In the genomic region with DNA sequence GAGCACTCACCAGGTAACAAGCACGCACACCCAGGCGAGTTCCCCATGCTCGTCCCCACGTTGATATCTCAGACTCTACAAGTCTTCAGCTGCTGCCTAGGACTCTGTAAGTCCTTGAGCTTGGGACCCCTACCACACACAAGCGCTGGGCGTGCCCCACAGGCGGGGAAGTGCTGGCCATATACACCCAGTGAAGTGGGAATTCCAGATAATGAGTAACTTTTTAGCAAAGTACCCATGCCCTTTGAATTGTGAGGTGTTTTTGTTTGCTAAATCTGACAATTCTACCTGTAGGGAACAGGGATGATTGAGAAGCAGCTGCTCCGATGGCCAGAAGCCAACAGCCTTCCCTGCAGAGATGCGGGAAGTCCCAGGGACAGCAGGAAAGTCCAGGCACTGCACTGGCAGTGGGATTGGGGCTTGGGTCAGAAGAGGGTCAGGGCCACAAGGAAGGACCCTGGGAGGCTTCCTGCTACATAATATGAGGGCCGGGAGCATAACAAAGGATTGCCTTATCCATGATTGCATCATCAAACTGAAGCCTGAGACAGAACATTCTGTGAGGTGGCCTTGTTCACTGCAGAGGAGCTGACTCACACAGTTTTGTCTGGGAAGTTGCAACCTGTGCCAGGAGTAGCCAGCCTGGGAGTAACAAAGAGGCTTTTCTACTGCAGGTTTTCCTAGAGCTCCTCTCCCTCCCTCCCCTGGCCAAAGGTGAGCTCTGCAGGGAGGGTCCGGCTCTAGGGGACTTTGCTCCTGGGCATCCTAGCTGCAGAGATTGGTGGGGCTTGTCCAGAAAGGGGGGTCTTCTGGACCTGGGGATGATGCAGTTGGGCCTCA, we compare ENCODE assay signal across 8 cellular contexts. TPM values are rescaled to one million over a fixed set of nuclear protein-coding genes. Genes with fewer than 3 reads are reported as not detected.
A peak's percentile ranks its signal among the peaks of the same experiment; 100 is the strongest.
DNase-seq lines count a peak whose midpoint lies in the region; ATAC-seq, FAIRE-seq and TF ChIP-seq lines count a peak whose summit lies in the region.

No MANE protein-coding gene starts in this region.

- peak overlapping the region; percentile 40 for H3K27ac Mint-ChIP-seq in endodermal cell
- no peak overlapping the region for H3K27ac Mint-ChIP-seq in naive thymus-derived CD4-positive, alpha-beta T cell

- TF ChIP-seq CTCF in A549 (IDR thresholded peaks at IDR 0.05), result peak; percentile 23; the same call in 2 of the 3 replicates
- peak; percentile 56 for TF ChIP-seq CTCF in endodermal cell (conservative IDR thresholded peaks at IDR 0.05)
- no peak for TF ChIP-seq CTCF in GM13976 (IDR thresholded peaks at IDR 0.05; ENCODE audit: borderline replicate concordance, control extremely low read depth, extremely low read depth, insufficient read depth, missing control alignments)

- peaks cover 74% of the 10 kb centered on the region for H3K4me1 ChIP-seq in A549
- peaks cover 12% of the 10 kb centered on the region for H3K4me1 ChIP-seq in endodermal cell (ENCODE audit: control insufficient read depth, insufficient read depth, low read length)
- H3K4me1 ChIP-seq in naive thymus-derived CD4-positive, alpha-beta T cell (ENCODE audit: control insufficient read depth in 2 of 2, insufficient read depth in 2 of 2, low read length in 2 of 2), result no peaks in the 10 kb centered on the region

- no peaks in the 10 kb centered on the region for H3K36me3 Mint-ChIP-seq in endodermal cell (ENCODE audit: low read depth)
- no peaks in the 10 kb centered on the region for H3K36me3 Mint-ChIP-seq in naive thymus-derived CD4-positive, alpha-beta T cell

- peak; percentile 99 for FAIRE-seq in A549 (lab: Jason Lieb, UNC)

- H3K27ac ChIP-seq in A549, result peak overlapping the region; percentile 97 to 98
- H3K27ac ChIP-seq in endodermal cell (ENCODE audit: low read depth, low read length), result peak overlapping the region; percentile 42
- H3K27ac ChIP-seq in naive thymus-derived CD4-positive, alpha-beta T cell (ENCODE audit: low read depth, low read length), result no peak overlapping the region

- ATAC-seq in A549, result peak; percentile 78 to 88
- no peak for ATAC-seq in naive thymus-derived CD4-positive, alpha-beta T cell

- in situ Hi-C loops in GM13976 (cut with MboI; ENCODE audit: low sequenced_read_pairs, unreplicated experiment), result no loop called here

- DNase-seq in A549 (ENCODE audit: low read depth in 1 of 2, low spot score in 1 of 2) (peak; percentile 87 to 98), MG63 (peak; percentile 85), endodermal cell (peak; percentile 70), midbrain (lab: John Stamatoyannopoulos, UW) (peak; percentile 83), GM19240 (ENCODE audit: insufficient read length, low spot score) (no peak), GM13976 (ENCODE audit: low spot score) (no peak), HEK293T (ENCODE audit: extremely low spot score) (no peak)
- DNase-seq in naive thymus-derived CD4-positive, alpha-beta T cell, result no peak

- TF ChIP-seq RAD21 in A549 (conservative IDR thresholded peaks at IDR 0.05 in 1 of 2, IDR thresholded peaks at IDR 0.05 in 1 of 2), result peak; percentile 28 to 50; a peak in 4 of 5 replicates

- H3K36me3 ChIP-seq in MG63, result no peaks in the 10 kb centered on the region
- H3K36me3 ChIP-seq in endodermal cell (ENCODE audit: control insufficient read depth, insufficient read depth, low read length), result no peaks in the 10 kb centered on the region
- no peaks in the 10 kb centered on the region for H3K36me3 ChIP-seq in naive thymus-derived CD4-positive, alpha-beta T cell (ENCODE audit: control insufficient read depth in 2 of 3, insufficient read depth in 3 of 3, low read length in 3 of 3)

- peak overlapping the region; percentile 71 for H3K4me2 ChIP-seq in A549

- WGBS in A549 (ENCODE audit: missing lambda C conversion rate), result 33% methylated on average over 11 of the region's 11 CpGs
- whole genome bisulfite sequencing in endodermal cell (ENCODE audit: insufficient coverage in 1 of 2, insufficient read length in 1 of 2), 2 experiments, result 74 to 79% methylated on average over 7 to 11 of the region's 11 CpGs

- peaks cover 26% of the 10 kb centered on the region for H3K4me1 Mint-ChIP-seq in endodermal cell
- peaks cover 0 to 3% (median 0%) of the 10 kb centered on the region in 7 donors for H3K4me1 Mint-ChIP-seq in naive thymus-derived CD4-positive, alpha-beta T cell

- peaks cover 4% of the 10 kb centered on the region for H3K27me3 Mint-ChIP-seq in endodermal cell (ENCODE audit: insufficient read depth)
- peaks cover 0 to 33% (median 14%) of the 10 kb centered on the region in 5 donors for H3K27me3 Mint-ChIP-seq in naive thymus-derived CD4-positive, alpha-beta T cell

- CTCF ChIA-PET in A549 (lab: Yijun Ruan, JAX) (interaction anchor here (0.5 to 3.9 kb wide), 18 partner anchors 11 to 173 kb away, joined by 3 to 23 read pairs (median 4); partner anchors contain the start of gene SERPINA5), HEK293T (lab: Yijun Ruan, JAX) (no interaction called here)
- CTCF ChIA-PET in naive thymus-derived CD4-positive, alpha-beta T cell (lab: Charles Lee), result no interaction called here

- H3K9ac ChIP-seq in endodermal cell (ENCODE audit: extremely low read depth, low read length, poor library complexity, severe bottlenecking), result no peak overlapping the region

- POLR2A ChIA-PET in A549 (lab: Yijun Ruan, JAX) (interaction anchor here (0.7 to 1.0 kb wide), 5 partner anchors 12 to 87 kb away, joined by 3 to 6 read pairs (median 3); partner anchors contain the start of gene SERPINA3), HEK293T (lab: Yijun Ruan, JAX) (no interaction called here)
- POLR2A ChIA-PET in naive thymus-derived CD4-positive, alpha-beta T cell (lab: Charles Lee), result no interaction called here

- peaks cover 3% of the 10 kb centered on the region; the same call in 1 of the 3 replicates for H3K9me3 ChIP-seq in A549
- H3K9me3 ChIP-seq in MG63, result no peaks in the 10 kb centered on the region
- no peaks in the 10 kb centered on the region for H3K9me3 ChIP-seq in endodermal cell (ENCODE audit: control insufficient read depth, low read length)
- H3K9me3 ChIP-seq in naive thymus-derived CD4-positive, alpha-beta T cell (ENCODE audit: control insufficient read depth in 2 of 3, low read length in 3 of 3), result no peaks in the 10 kb centered on the region

- H3K4me3 ChIP-seq in A549 (0 out of 3 replicates have a peak overlapping the region, but pooled peaks have one; percentile 7), MG63 (no peak overlapping the region), endodermal cell (ENCODE audit: low read length) (no peak overlapping the region)
- H3K4me3 ChIP-seq in naive thymus-derived CD4-positive, alpha-beta T cell (ENCODE audit: low read length), result no peak overlapping the region

- no peak overlapping the region for H3K4me3 Mint-ChIP-seq in endodermal cell
- no peak overlapping the region for H3K4me3 Mint-ChIP-seq in naive thymus-derived CD4-positive, alpha-beta T cell

- TF ChIP-seq POLR2A in A549 (IDR thresholded peaks at IDR 0.05; ENCODE audit: low read length), result no peak

- H3K9me3 Mint-ChIP-seq in endodermal cell, result no peaks in the 10 kb centered on the region
- peaks cover 0 to 3% (median 0%) of the 10 kb centered on the region in 11 donors for H3K9me3 Mint-ChIP-seq in naive thymus-derived CD4-positive, alpha-beta T cell

- intact Hi-C loops in naive thymus-derived CD4-positive, alpha-beta T cell (cut with micrococcal nuclease), result no loop called here

- H3K27me3 ChIP-seq in MG63, result no peaks in the 10 kb centered on the region
- H3K27me3 ChIP-seq in endodermal cell (ENCODE audit: control insufficient read depth, insufficient read depth, low read length, poor library complexity, severe bottlenecking), result no peaks in the 10 kb centered on the region
- H3K27me3 ChIP-seq in naive thymus-derived CD4-positive, alpha-beta T cell (ENCODE audit: control insufficient read depth in 2 of 2, insufficient read depth in 2 of 2, low read length in 2 of 2), result no peaks in the 10 kb centered on the region

- peak; percentile 86 to 93 for TF ChIP-seq EP300 in A549 (IDR thresholded peaks at IDR 0.05)

TF ChIP-seq in HEK293T, 16 proteins besides CTCF, POLR2A, EP300 and RAD21 (continues in another document):
- TF ChIP-seq ARNT (IDR thresholded peaks at IDR 0.05), result no peak
- TF ChIP-seq CTBP1 (IDR thresholded peaks at IDR 0.05; ENCODE audit: borderline replicate concordance), result no peak
- no peak for TF ChIP-seq NFRKB (IDR thresholded peaks at IDR 0.05)

RNA-seq across cellular contexts. Expression of gene SERPINA3, which starts 13.2 kb away (rescaled TPM):
- polyA plus RNA-seq in A549 (2011; rRNA removed) (9.1 and 16.0 TPM in 2 replicates), A549 (2017; fragmentation: RNase III; extraction: RNeasy Plus Mini Kit Qiagen cat#74134 plus additional on column Dnase treatment) (1.4 to 5.5 TPM (median 3.1 TPM) in 3 replicates)
- 1.5 and 1.7 TPM in 2 replicates for polyA plus RNA-seq in A549 (2012; cell fraction: cytosol; rRNA removed)
- 2.2 and 3.2 TPM in 2 replicates for polyA plus RNA-seq in A549 (2012; cell fraction: nucleus; rRNA removed)
- 7.8 and 9.9 TPM in 2 replicates for polyA minus RNA-seq in A549 (2011; rRNA and poly(A)+ RNA removed)
- 0.57 TPM in 1 of 2 replicates, not detected in the other for total RNA-seq in MG63 (2014; rRNA removed; shearing (Covaris generic); ENCODE audit: low replicate concordance)
- under 1 TPM in 1 of 2 donors, not detected in 1; 0.27 TPM for total RNA-seq in endodermal cell
- 0.18 TPM for polyA plus RNA-seq in endodermal cell (2013, experiment 1 of 2)
- polyA plus RNA-seq in endodermal cell (2013, experiment 2 of 2), result 0.21 TPM
- not detected for total RNA-seq in naive thymus-derived CD4-positive, alpha-beta T cell
- not detected for polyA plus RNA-seq in naive thymus-derived CD4-positive, alpha-beta T cell

RNA-seq across cellular contexts. Expression of gene SERPINA5, which starts 17.8 kb away (rescaled TPM):
- polyA plus RNA-seq in A549 (2011; rRNA removed) (0.78 and 1.2 TPM in 2 replicates), A549 (2017; fragmentation: RNase III; extraction: RNeasy Plus Mini Kit Qiagen cat#74134 plus additional on column Dnase treatment) (0.51 to 0.95 TPM (median 0.74 TPM) in 3 replicates)
- 0.05 and 0.06 TPM in 2 replicates for polyA plus RNA-seq in A549 (2012; cell fraction: cytosol; rRNA removed)
- polyA plus RNA-seq in A549 (2012; cell fraction: nucleus; rRNA removed), result 0.04 TPM in 1 of 2 replicates, not detected in the other
- 0.68 and 1.9 TPM in 2 replicates for polyA minus RNA-seq in A549 (2011; rRNA and poly(A)+ RNA removed)
- total RNA-seq in MG63 (2014; rRNA removed; shearing (Covaris generic); ENCODE audit: low replicate concordance), result not detected in 2 replicates
- total RNA-seq in endodermal cell, result 1 to 10 TPM; 1.5 to 2.8 TPM
- 1.7 TPM for polyA plus RNA-seq in endodermal cell (2013, experiment 1 of 2)
- polyA plus RNA-seq in endodermal cell (2013, experiment 2 of 2), result 1.6 TPM
- not detected for total RNA-seq in naive thymus-derived CD4-positive, alpha-beta T cell
- polyA plus RNA-seq in naive thymus-derived CD4-positive, alpha-beta T cell, result not detected

RNA-seq across cellular contexts. Expression of gene SERPINA4, which starts 37.8 kb away (rescaled TPM):
- polyA plus RNA-seq in A549 (2011; rRNA removed) (0.08 TPM in 1 of 2 replicates, not detected in the other), A549 (2017; fragmentation: RNase III; extraction: RNeasy Plus Mini Kit Qiagen cat#74134 plus additional on column Dnase treatment) (not detected in 3 replicates)
- polyA plus RNA-seq in A549 (2012; cell fraction: cytosol; rRNA removed), result not detected in 2 replicates
- not detected in 2 replicates for polyA plus RNA-seq in A549 (2012; cell fraction: nucleus; rRNA removed)
- 0.17 TPM in 1 of 2 replicates, not detected in the other for polyA minus RNA-seq in A549 (2011; rRNA and poly(A)+ RNA removed)
- not detected in 2 replicates for total RNA-seq in MG63 (2014; rRNA removed; shearing (Covaris generic); ENCODE audit: low replicate concordance)
- total RNA-seq in endodermal cell, result not detected
- polyA plus RNA-seq in endodermal cell (2013, experiment 1 of 2), result not detected
- not detected for polyA plus RNA-seq in endodermal cell (2013, experiment 2 of 2)
- not detected for total RNA-seq in naive thymus-derived CD4-positive, alpha-beta T cell
- not detected for polyA plus RNA-seq in naive thymus-derived CD4-positive, alpha-beta T cell

Comparison
In these comparisons a context has a peak if more than half of its experiments do, and no peak if none do; other contexts are left out.
1. DNase-seq: peak in A549 (2 of 2), MG63 (single experiment), endodermal cell (single experiment) and midbrain (single experiment); none in GM19240 (single experiment), naive thymus-derived CD4-positive, alpha-beta T cell (0 of 9), GM13976 (single experiment) and HEK293T (single experiment).